In the genomic region with DNA sequence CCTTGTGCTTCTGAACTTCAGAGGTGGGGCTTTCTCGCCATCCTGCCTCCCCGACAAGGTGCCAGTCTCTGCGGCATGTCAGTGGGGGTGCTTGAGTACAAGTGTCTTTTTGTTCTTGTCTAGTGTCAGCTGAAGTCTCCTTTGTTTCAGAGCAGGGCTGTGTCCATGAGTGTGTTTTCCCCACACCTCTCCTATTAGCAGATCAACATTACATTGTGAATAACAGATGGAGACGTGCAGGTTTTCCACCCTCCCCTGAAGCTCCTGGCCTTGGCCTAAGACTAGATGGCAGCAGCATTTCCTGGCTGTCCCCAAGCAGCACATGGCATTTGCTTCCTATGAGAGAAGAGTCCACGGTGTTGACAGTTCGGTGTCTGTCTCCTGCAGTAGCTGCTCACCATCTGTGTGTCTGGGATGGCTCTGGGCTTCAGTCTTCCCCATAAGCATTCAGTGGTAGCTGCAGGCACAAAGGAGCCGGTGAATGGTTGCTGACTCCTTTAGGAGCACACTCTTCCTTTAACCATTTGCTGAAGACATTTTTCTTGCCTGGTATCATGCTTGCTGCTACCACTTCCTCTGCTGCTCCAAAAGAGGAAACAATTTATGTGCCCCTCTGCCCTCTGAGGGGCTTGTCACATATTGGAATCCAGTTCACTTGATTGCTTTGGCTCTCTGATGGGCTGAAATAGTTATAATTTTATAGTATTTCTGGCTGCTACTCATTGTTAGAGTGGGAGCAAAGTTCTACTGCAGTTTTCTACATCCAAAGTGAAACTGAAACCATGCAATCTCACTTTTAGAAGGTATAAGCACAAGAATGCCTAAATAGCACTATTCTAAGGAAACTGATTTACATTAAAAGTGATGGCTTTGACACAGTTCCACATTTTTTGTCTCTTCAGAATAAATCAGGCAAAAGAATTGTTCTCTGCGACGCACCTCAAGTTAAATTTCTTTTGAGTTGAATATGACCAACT, we compare ENCODE assay signal across 11 cellular contexts.
DNase-seq lines count a peak whose midpoint lies in the region; ATAC-seq and TF ChIP-seq lines count a peak whose summit lies in the region.
"Had no signal": no experiment of that assay in that cellular context is flagged by ENCODE, and none has a peak within 500 bp of the region (broad histone marks: within the 10 kb centered on the region; RNA-seq: fewer than 3 reads in every experiment).

No MANE protein-coding gene starts in this region.

- no peaks in the 10 kb centered on the region for H3K36me3 ChIP-seq in breast epithelium
- H3K36me3 ChIP-seq: neutrophil had no signal

- intact Hi-C loops in breast epithelium (cut with DNase I; ENCODE audit: low total_unique reads), result no loop called here

- H3K4me3 ChIP-seq in breast epithelium, result peak overlapping the region; percentile 15 to 54 (median 27)

- no peak overlapping the region for H3K27ac ChIP-seq in breast epithelium
- H3K27ac ChIP-seq: neutrophil had no signal

- peak; percentile 10 for DNase-seq in AG20443 (ENCODE audit: low spot score)
- DNase-seq in breast epithelium (ENCODE audit: low spot score in 2 of 2), result no peak
- peak; percentile 72 for DNase-seq in midbrain (lab: John Stamatoyannopoulos, UW)
- no peak for DNase-seq in NCI-H345 treated with DMSO at 0.1 percent for 48 hours (lab: John Stamatoyannopoulos, UW; ENCODE audit: unreplicated experiment)
- no peak for DNase-seq in NCI-H1417 (lab: John Stamatoyannopoulos, UW)
- DNase-seq in activated effector memory CD4-positive, alpha-beta T cell treated with anti-CD3 and anti-CD28 coated beads, Interleukin-2, amount 50 U/mL, for 16 hours, result no peak
- no peak for DNase-seq in Kasumi-1 (lab: John Stamatoyannopoulos, UW)
- DNase-seq: GF-D8, IMR-90 had no signal

- no peaks in the 10 kb centered on the region for H3K27me3 ChIP-seq in breast epithelium
- H3K27me3 ChIP-seq: neutrophil had no signal

- no peaks in the 10 kb centered on the region for H3K4me1 ChIP-seq in breast epithelium

- no peak for TF ChIP-seq POLR2A in breast epithelium (IDR thresholded peaks at IDR 0.05)

- ATAC-seq in HG02852 (IDR thresholded peaks at IDR 0.05; ENCODE audit: unreplicated experiment), result peak; percentile 85

- H3K9me3 ChIP-seq in breast epithelium, result no peaks in the 10 kb centered on the region
- H3K9me3 ChIP-seq: neutrophil had no signal

- no peak for TF ChIP-seq CTCF in breast epithelium (IDR thresholded peaks at IDR 0.05)

Comparison
In these comparisons a context has a peak if more than half of its experiments do, and no peak if none do; other contexts are left out.
1. DNase-seq: peak in AG20443 (single experiment) and midbrain (single experiment); none in breast epithelium (0 of 2), NCI-H345 treated with DMSO at 0.1 percent for 48 hours (single experiment), NCI-H1417 (0 of 3), activated effector memory CD4-positive, alpha-beta T cell treated with anti-CD3 and anti-CD28 coated beads, Interleukin-2, amount 50 U/mL, for 16 hours (single experiment) and Kasumi-1 (0 of 2).